ENCODE assay signal across 1 cellular context in the genomic region with DNA sequence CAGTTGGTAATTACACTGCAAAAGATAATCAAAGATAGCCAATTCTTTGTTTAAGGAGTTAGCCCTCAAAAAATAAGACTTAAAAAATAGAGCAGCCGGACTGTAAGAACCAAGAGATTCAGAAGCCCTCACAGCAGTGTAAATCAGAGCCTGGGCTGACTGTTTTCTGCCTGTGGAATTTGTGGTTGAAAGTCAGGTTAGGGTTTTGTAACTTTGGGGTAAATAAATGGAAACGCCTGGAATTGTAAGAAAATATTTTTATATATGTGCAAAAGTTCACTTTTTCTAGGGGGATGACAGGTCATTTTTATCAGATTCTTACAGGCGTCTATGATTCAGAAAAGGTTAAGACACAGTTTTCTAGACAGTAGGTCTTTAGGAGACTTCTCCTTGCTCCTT.
TF ChIP-seq lines count a peak whose summit lies in the region.

No MANE protein-coding gene starts in this region.

TF ChIP-seq in IMR-90, 13 proteins besides CTCF, POLR2A, EP300 and RAD21:
- TF ChIP-seq CEBPB (IDR thresholded peaks at IDR 0.05; ENCODE audit: low read depth, low read length), result no peak
- TF ChIP-seq RFX5 (IDR thresholded peaks at IDR 0.05; ENCODE audit: low read depth, low read length), result no peak
- TF ChIP-seq MXI1 (IDR thresholded peaks at IDR 0.05; ENCODE audit: borderline replicate concordance, low read depth, low read length), result no peak
- no peak for TF ChIP-seq MAFK (IDR thresholded peaks at IDR 0.05; ENCODE audit: low read depth, low read length)
- TF ChIP-seq CHD1 (IDR thresholded peaks at IDR 0.05; ENCODE audit: low read depth, low read length), result no peak
- TF ChIP-seq, protein P1, sequence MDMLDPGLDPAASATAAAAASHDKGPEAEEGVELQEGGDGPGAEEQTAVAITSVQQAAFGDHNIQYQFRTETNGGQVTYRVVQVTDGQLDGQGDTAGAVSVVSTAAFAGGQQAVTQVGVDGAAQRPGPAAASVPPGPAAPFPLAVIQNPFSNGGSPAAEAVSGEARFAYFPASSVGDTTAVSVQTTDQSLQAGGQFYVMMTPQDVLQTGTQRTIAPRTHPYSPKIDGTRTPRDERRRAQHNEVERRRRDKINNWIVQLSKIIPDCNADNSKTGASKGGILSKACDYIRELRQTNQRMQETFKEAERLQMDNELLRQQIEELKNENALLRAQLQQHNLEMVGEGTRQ (IDR thresholded peaks at IDR 0.05; ENCODE audit: low read depth, low read length), result no peak
- no peak for TF ChIP-seq MAZ (IDR thresholded peaks at IDR 0.05; ENCODE audit: borderline replicate concordance, low read depth, low read length)
- no peak for TF ChIP-seq FOS (IDR thresholded peaks at IDR 0.05; ENCODE audit: low read depth, low read length)
- TF ChIP-seq NFE2L2 (IDR thresholded peaks at IDR 0.05; ENCODE audit: low read depth, low read length), result no peak
- TF ChIP-seq RCOR1 (IDR thresholded peaks at IDR 0.05; ENCODE audit: insufficient replicate concordance, low read length), result no peak
- no peak for TF ChIP-seq BHLHE40 (IDR thresholded peaks at IDR 0.05; ENCODE audit: low read depth, low read length)
- no peak for TF ChIP-seq ELK1 (IDR thresholded peaks at IDR 0.05; ENCODE audit: borderline replicate concordance, low read depth, low read length)
- no peak for TF ChIP-seq SMC3 (IDR thresholded peaks at IDR 0.05; ENCODE audit: low read depth, low read length)
